ENCODE assay signal across 1 cellular context in the genomic region with DNA sequence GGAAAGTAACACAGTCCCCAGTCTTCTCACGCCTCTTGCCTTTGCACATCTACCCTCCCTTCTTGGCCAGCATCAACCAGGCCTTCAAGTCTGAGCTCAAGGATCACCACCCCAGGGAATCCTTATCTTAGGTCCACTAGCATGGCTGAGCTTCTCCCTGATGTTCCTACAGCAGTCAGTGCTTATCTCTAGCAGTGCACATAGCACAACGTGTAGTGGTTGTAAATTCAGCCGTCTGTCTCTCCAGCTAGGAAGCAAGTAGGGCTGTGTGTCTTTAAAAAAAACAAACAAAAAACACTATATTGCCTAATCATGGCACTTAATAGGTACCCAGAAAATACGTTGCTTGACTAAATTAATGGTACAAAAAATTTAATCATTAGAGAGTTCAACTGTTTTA.
TF ChIP-seq lines count a peak whose summit lies in the region.

No MANE protein-coding gene starts in this region.

TF ChIP-seq in K562, 482 proteins besides CTCF, POLR2A, EP300 and RAD21 (continued from another document and continues in another):
- TF ChIP-seq, protein P1, sequence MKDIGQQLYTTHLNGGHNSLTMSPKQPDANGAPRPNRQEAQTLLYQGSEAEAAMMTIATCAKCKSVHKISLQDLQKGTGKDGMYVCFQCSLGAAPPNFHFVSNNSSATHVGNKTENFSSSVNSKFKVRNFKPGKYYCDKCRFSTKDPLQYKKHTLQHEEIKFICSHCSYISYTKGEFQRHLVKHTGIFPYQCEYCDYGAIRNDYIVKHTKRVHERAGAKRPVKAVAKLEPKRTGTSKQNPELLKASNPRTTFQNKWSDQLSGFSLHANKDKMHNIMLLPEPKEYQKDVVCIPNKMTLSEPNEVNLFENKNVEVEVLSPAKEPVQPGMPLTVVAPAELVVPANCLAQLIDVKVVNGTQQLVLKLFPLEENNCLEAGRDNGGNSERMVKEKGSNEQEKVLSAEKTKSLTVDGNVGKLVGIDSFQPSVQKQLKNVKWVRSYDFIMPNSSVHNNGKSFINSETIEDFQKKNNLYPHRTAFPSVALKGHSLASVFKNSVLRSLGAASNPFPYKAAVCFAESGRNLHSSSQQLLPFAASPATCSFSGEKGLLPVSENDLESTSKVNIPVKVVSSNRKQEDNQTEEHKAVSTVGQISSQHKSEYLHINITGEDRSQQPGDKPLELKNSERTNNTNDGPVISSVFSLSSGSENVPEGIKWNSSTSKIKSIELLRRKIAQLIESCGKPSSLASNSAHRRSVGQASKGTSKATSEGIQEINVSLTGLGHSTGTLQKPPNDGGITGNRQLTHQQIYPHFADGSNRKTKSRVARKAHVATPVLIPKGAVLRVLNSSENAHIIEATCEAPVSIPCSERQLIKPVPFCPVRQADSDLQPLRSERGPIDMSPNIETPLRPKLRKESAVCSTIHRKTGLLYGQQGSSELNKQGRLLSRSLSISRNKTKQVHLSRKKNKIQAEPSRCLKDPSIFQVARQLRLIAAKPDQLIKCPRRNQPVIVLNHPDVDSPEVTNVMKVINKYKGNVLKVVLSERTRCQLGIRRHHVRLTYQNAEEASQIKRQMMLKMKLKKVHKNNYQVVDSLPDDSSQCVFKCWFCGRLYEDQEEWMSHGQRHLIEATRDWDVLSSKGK (CRISPR knock-in tag; IDR thresholded peaks at IDR 0.05), result no peak
- TF ChIP-seq ZNF354B (CRISPR knock-in tag; IDR thresholded peaks at IDR 0.05) (no peak), KHSRP (IDR thresholded peaks at IDR 0.05) (no peak), NFE2 (IDR thresholded peaks at IDR 0.05; ENCODE audit: low read depth) (no peak), JUN (IDR thresholded peaks at IDR 0.05; ENCODE audit: borderline replicate concordance, low read depth, low read length) (no peak), JUN (CRISPR knock-in tag; IDR thresholded peaks at IDR 0.05; ENCODE audit: borderline replicate concordance) (no peak), KDM2B (CRISPR knock-in tag; IDR thresholded peaks at IDR 0.05) (no peak), ZNF717 (CRISPR knock-in tag; IDR thresholded peaks at IDR 0.05) (no peak), MYBL2 (IDR thresholded peaks at IDR 0.05; ENCODE audit: low read depth) (no peak), MYBL2 (CRISPR knock-in tag; IDR thresholded peaks at IDR 0.05; ENCODE audit: borderline replicate concordance) (no peak), BRD9 (IDR thresholded peaks at IDR 0.05; ENCODE audit: low read depth, partially characterized antibody) (no peak), CBFB (CRISPR knock-in tag; IDR thresholded peaks at IDR 0.05) (no peak), SPI1 (IDR thresholded peaks at IDR 0.05; ENCODE audit: borderline replicate concordance, low read depth, low read length) (no peak), CSDE1 (IDR thresholded peaks at IDR 0.05) (no peak), MEIS2 (IDR thresholded peaks at IDR 0.05; ENCODE audit: partially characterized antibody) (peak; percentile 96), ZC3H8 (IDR thresholded peaks at IDR 0.05) (no peak), BRCA1 (IDR thresholded peaks at IDR 0.05) (no peak), BRCA1 (CRISPR knock-in tag; IDR thresholded peaks at IDR 0.05) (no peak), HMG20A (CRISPR knock-in tag; conservative IDR thresholded peaks at IDR 0.05) (no peak), ZFP36 (IDR thresholded peaks at IDR 0.05; ENCODE audit: low read depth, low read length, partially characterized antibody) (no peak), ZFP30 (CRISPR knock-in tag; IDR thresholded peaks at IDR 0.05; ENCODE audit: borderline replicate concordance) (no peak), MAFG (tag; conservative IDR thresholded peaks at IDR 0.05) (no peak), SRSF9 (IDR thresholded peaks at IDR 0.05; ENCODE audit: borderline replicate concordance, low read depth, low read length) (no peak), ZNF766 (CRISPR knock-in tag; conservative IDR thresholded peaks at IDR 0.05) (no peak; the same call in 1 of the 2 replicates), ZNF174 (CRISPR knock-in tag; IDR thresholded peaks at IDR 0.05) (no peak), HDAC2 (IDR thresholded peaks at IDR 0.05) (peak; percentile 79), ZFX (CRISPR knock-in tag; IDR thresholded peaks at IDR 0.05) (no peak), ZNF583 (CRISPR knock-in tag; IDR thresholded peaks at IDR 0.05) (no peak), RNF2 (IDR thresholded peaks at IDR 0.05) (peak; percentile 24; the same call in 1 of the 2 replicates), HNRNPUL1 (IDR thresholded peaks at IDR 0.05; ENCODE audit: low read length) (no peak), HNRNPH1 (optimal IDR thresholded peaks at IDR 0.05; ENCODE audit: low read depth, low read length) (no peak), NFIC (IDR thresholded peaks at IDR 0.05) (peak; percentile 80), MCM5 (IDR thresholded peaks at IDR 0.05; ENCODE audit: low read depth) (no peak)
- TF ChIP-seq, protein P2, sequence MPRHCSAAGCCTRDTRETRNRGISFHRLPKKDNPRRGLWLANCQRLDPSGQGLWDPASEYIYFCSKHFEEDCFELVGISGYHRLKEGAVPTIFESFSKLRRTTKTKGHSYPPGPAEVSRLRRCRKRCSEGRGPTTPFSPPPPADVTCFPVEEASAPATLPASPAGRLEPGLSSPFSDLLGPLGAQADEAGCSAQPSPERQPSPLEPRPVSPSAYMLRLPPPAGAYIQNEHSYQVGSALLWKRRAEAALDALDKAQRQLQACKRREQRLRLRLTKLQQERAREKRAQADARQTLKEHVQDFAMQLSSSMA (CRISPR knock-in tag; IDR thresholded peaks at IDR 0.05), result no peak
- TF ChIP-seq, protein P3, sequence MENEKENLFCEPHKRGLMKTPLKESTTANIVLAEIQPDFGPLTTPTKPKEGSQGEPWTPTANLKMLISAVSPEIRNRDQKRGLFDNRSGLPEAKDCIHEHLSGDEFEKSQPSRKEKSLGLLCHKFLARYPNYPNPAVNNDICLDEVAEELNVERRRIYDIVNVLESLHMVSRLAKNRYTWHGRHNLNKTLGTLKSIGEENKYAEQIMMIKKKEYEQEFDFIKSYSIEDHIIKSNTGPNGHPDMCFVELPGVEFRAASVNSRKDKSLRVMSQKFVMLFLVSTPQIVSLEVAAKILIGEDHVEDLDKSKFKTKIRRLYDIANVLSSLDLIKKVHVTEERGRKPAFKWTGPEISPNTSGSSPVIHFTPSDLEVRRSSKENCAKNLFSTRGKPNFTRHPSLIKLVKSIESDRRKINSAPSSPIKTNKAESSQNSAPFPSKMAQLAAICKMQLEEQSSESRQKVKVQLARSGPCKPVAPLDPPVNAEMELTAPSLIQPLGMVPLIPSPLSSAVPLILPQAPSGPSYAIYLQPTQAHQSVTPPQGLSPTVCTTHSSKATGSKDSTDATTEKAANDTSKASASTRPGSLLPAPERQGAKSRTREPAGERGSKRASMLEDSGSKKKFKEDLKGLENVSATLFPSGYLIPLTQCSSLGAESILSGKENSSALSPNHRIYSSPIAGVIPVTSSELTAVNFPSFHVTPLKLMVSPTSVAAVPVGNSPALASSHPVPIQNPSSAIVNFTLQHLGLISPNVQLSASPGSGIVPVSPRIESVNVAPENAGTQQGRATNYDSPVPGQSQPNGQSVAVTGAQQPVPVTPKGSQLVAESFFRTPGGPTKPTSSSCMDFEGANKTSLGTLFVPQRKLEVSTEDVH (IDR thresholded peaks at IDR 0.05; ENCODE audit: low read depth, partially characterized antibody), result no peak
- TF ChIP-seq, protein P4, sequence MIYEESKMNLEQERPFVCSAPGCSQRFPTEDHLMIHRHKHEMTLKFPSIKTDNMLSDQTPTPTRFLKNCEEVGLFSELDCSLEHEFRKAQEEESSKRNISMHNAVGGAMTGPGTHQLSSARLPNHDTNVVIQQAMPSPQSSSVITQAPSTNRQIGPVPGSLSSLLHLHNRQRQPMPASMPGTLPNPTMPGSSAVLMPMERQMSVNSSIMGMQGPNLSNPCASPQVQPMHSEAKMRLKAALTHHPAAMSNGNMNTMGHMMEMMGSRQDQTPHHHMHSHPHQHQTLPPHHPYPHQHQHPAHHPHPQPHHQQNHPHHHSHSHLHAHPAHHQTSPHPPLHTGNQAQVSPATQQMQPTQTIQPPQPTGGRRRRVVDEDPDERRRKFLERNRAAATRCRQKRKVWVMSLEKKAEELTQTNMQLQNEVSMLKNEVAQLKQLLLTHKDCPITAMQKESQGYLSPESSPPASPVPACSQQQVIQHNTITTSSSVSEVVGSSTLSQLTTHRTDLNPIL (CRISPR knock-in tag; IDR thresholded peaks at IDR 0.05), result no peak
- TF ChIP-seq, protein P5, sequence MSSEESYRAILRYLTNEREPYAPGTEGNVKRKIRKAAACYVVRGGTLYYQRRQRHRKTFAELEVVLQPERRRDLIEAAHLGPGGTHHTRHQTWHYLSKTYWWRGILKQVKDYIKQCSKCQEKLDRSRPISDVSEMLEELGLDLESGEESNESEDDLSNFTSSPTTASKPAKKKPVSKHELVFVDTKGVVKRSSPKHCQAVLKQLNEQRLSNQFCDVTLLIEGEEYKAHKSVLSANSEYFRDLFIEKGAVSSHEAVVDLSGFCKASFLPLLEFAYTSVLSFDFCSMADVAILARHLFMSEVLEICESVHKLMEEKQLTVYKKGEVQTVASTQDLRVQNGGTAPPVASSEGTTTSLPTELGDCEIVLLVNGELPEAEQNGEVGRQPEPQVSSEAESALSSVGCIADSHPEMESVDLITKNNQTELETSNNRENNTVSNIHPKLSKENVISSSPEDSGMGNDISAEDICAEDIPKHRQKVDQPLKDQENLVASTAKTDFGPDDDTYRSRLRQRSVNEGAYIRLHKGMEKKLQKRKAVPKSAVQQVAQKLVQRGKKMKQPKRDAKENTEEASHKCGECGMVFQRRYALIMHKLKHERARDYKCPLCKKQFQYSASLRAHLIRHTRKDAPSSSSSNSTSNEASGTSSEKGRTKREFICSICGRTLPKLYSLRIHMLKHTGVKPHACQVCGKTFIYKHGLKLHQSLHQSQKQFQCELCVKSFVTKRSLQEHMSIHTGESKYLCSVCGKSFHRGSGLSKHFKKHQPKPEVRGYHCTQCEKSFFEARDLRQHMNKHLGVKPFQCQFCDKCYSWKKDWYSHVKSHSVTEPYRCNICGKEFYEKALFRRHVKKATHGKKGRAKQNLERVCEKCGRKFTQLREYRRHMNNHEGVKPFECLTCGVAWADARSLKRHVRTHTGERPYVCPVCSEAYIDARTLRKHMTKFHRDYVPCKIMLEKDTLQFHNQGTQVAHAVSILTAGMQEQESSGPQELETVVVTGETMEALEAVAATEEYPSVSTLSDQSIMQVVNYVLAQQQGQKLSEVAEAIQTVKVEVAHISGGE (CRISPR knock-in tag; IDR thresholded peaks at IDR 0.05), result no peak
- TF ChIP-seq, protein P6, sequence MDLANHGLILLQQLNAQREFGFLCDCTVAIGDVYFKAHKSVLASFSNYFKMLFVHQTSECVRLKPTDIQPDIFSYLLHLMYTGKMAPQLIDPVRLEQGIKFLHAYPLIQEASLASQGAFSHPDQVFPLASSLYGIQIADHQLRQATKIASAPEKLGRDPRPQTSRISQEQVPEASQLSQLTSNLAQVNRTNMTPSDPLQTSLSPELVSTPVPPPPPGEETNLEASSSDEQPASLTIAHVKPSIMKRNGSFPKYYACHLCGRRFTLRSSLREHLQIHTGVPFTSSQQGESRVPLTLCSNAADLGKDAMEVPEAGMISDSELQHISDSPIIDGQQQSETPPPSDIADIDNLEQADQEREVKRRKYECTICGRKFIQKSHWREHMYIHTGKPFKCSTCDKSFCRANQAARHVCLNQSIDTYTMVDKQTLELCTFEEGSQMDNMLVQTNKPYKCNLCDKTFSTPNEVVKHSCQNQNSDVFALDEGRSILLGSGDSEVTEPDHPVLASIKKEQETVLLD (IDR thresholded peaks at IDR 0.05), result no peak
- TF ChIP-seq, protein P7, sequence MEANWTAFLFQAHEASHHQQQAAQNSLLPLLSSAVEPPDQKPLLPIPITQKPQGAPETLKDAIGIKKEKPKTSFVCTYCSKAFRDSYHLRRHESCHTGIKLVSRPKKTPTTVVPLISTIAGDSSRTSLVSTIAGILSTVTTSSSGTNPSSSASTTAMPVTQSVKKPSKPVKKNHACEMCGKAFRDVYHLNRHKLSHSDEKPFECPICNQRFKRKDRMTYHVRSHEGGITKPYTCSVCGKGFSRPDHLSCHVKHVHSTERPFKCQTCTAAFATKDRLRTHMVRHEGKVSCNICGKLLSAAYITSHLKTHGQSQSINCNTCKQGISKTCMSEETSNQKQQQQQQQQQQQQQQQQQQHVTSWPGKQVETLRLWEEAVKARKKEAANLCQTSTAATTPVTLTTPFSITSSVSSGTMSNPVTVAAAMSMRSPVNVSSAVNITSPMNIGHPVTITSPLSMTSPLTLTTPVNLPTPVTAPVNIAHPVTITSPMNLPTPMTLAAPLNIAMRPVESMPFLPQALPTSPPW (CRISPR knock-in tag; IDR thresholded peaks at IDR 0.05), result peak; percentile 16; the same call in 1 of the 2 replicates
- TF ChIP-seq, protein P8, sequence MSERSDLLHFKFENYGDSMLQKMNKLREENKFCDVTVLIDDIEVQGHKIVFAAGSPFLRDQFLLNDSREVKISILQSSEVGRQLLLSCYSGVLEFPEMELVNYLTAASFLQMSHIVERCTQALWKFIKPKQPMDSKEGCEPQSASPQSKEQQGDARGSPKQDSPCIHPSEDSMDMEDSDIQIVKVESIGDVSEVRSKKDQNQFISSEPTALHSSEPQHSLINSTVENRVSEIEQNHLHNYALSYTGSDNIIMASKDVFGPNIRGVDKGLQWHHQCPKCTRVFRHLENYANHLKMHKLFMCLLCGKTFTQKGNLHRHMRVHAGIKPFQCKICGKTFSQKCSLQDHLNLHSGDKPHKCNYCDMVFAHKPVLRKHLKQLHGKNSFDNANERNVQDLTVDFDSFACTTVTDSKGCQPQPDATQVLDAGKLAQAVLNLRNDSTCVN (CRISPR knock-in tag; IDR thresholded peaks at IDR 0.05), result no peak
- TF ChIP-seq, protein P9, sequence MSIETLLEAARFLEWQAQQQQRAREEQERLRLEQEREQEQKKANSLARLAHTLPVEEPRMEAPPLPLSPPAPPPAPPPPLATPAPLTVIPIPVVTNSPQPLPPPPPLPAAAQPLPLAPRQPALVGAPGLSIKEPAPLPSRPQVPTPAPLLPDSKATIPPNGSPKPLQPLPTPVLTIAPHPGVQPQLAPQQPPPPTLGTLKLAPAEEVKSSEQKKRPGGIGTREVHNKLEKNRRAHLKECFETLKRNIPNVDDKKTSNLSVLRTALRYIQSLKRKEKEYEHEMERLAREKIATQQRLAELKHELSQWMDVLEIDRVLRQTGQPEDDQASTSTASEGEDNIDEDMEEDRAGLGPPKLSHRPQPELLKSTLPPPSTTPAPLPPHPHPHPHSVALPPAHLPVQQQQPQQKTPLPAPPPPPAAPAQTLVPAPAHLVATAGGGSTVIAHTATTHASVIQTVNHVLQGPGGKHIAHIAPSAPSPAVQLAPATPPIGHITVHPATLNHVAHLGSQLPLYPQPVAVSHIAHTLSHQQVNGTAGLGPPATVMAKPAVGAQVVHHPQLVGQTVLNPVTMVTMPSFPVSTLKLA (conservative IDR thresholded peaks at IDR 0.05), result peak; percentile 19 to 58; a peak in 3 of 4 replicates
- TF ChIP-seq, protein P10, sequence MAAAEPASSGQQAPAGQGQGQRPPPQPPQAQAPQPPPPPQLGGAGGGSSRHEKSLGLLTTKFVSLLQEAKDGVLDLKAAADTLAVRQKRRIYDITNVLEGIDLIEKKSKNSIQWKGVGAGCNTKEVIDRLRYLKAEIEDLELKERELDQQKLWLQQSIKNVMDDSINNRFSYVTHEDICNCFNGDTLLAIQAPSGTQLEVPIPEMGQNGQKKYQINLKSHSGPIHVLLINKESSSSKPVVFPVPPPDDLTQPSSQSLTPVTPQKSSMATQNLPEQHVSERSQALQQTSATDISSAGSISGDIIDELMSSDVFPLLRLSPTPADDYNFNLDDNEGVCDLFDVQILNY (CRISPR knock-in tag; IDR thresholded peaks at IDR 0.05), result no peak
